In genomic region chr2:13021470-13021957, GRCh38 we compare ENCODE assay signal across 1 cellular context.
TF ChIP-seq lines count a peak whose summit lies in the region.

No MANE protein-coding gene starts in this region.

TF ChIP-seq in SK-N-SH, 30 proteins besides CTCF, POLR2A, EP300 and RAD21 (continued from another document):
- TF ChIP-seq, protein P1, sequence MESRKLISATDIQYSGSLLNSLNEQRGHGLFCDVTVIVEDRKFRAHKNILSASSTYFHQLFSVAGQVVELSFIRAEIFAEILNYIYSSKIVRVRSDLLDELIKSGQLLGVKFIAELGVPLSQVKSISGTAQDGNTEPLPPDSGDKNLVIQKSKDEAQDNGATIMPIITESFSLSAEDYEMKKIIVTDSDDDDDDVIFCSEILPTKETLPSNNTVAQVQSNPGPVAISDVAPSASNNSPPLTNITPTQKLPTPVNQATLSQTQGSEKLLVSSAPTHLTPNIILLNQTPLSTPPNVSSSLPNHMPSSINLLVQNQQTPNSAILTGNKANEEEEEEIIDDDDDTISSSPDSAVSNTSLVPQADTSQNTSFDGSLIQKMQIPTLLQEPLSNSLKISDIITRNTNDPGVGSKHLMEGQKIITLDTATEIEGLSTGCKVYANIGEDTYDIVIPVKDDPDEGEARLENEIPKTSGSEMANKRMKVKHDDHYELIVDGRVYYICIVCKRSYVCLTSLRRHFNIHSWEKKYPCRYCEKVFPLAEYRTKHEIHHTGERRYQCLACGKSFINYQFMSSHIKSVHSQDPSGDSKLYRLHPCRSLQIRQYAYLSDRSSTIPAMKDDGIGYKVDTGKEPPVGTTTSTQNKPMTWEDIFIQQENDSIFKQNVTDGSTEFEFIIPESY (IDR thresholded peaks at IDR 0.05; ENCODE audit: borderline replicate concordance, low read depth): no peak
- TF ChIP-seq GABPA (IDR thresholded peaks at IDR 0.05; ENCODE audit: low read depth) (no peak), PBX3 (IDR thresholded peaks at IDR 0.05) (no peak), FOXM1 (IDR thresholded peaks at IDR 0.05; ENCODE audit: low read depth) (no peak), USF1 (IDR thresholded peaks at IDR 0.05; ENCODE audit: borderline replicate concordance, low read depth) (no peak), JUND (IDR thresholded peaks at IDR 0.05) (no peak; the same call in 1 of the 2 replicates), ELF1 (IDR thresholded peaks at IDR 0.05) (no peak), RXRA (IDR thresholded peaks at IDR 0.05; ENCODE audit: borderline replicate concordance, low read depth) (no peak), IRF3 (IDR thresholded peaks at IDR 0.05; ENCODE audit: low read depth, low read length) (no peak), YY1 (IDR thresholded peaks at IDR 0.05; ENCODE audit: low read depth) (no peak), NFIC (IDR thresholded peaks at IDR 0.05; ENCODE audit: borderline replicate concordance) (no peak), TEAD4 (IDR thresholded peaks at IDR 0.05; ENCODE audit: borderline replicate concordance, insufficient read depth) (peak; percentile 53; the same call in 1 of the 2 replicates), MXI1 (IDR thresholded peaks at IDR 0.05; ENCODE audit: low read depth, low read length) (no peak; the same call in 1 of the 2 replicates), RFX5 (IDR thresholded peaks at IDR 0.05; ENCODE audit: low read length) (no peak), FOXJ3 (CRISPR knock-in tag; IDR thresholded peaks at IDR 0.05) (peak; percentile 65; the same call in 1 of the 2 replicates), TCF12 (IDR thresholded peaks at IDR 0.05) (peak; percentile 69), USF2 (IDR thresholded peaks at IDR 0.05; ENCODE audit: borderline replicate concordance, low read depth, low read length) (no peak), MEF2A (IDR thresholded peaks at IDR 0.05; ENCODE audit: borderline replicate concordance, low read depth) (no peak)
- TF ChIP-seq, protein P2, sequence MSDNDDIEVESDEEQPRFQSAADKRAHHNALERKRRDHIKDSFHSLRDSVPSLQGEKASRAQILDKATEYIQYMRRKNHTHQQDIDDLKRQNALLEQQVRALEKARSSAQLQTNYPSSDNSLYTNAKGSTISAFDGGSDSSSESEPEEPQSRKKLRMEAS (IDR thresholded peaks at IDR 0.05; ENCODE audit: low read depth): no peak
